Comparison of ENCODE assay signal across 1 cellular context in genomic region chr3:52315977-52316764, GRCh38.
TF ChIP-seq lines count a peak whose summit lies in the region.

DNAH1 (plus strand) TSS chr3:52316319; CDS start chr3:52322443, 6,124 bp downstream.

TF ChIP-seq in H1, 55 proteins besides CTCF, POLR2A, EP300 and RAD21:
- TF ChIP-seq SIX5 (IDR thresholded peaks at IDR 0.05; ENCODE audit: low read depth, low read length) (no peak), POU5F1 (IDR thresholded peaks at IDR 0.05; ENCODE audit: low read depth, low read length) (no peak), NRF1 (IDR thresholded peaks at IDR 0.05; ENCODE audit: low read depth, low read length) (no peak), SIN3A (conservative IDR thresholded peaks at IDR 0.05 in 1 of 2, IDR thresholded peaks at IDR 0.05 in 1 of 2; ENCODE audit: low read depth in 1 of 2, low read length in 2 of 2) (no peak), KDM4A (IDR thresholded peaks at IDR 0.05; ENCODE audit: low read depth, low read length, severe bottlenecking) (no peak), BCL11A (IDR thresholded peaks at IDR 0.05; ENCODE audit: low read depth in 2 of 2, low read length in 2 of 2) (no peak)
